ENCODE assay signal across 14 cellular contexts in genomic region chr5:108788142-108788541, GRCh38. TPM values are rescaled to one million over a fixed set of nuclear protein-coding genes. Genes with fewer than 3 reads are reported as not detected.
DNase-seq lines count a peak whose midpoint lies in the region; ATAC-seq and TF ChIP-seq lines count a peak whose summit lies in the region.
"Had no signal": no experiment of that assay in that cellular context is flagged by ENCODE, and none has a peak within 500 bp of the region (broad histone marks: within the 10 kb centered on the region; RNA-seq: fewer than 3 reads in every experiment).

No MANE protein-coding gene starts in this region.

- ATAC-seq in HG03469 (IDR thresholded peaks at IDR 0.05; ENCODE audit: unreplicated experiment) (no peak), HG03342 (IDR thresholded peaks at IDR 0.05; ENCODE audit: unreplicated experiment) (no peak), GM19463 (IDR thresholded peaks at IDR 0.05; ENCODE audit: unreplicated experiment) (no peak)
- ATAC-seq: activated CD4-positive, alpha-beta T cell treated with anti-CD3 and anti-CD28 coated beads for 36 hours; T-cell had no signal

- TF ChIP-seq CTCF in AG10803 (conservative IDR thresholded peaks at IDR 0.05; ENCODE audit: low read length) (no peak), mesothelial cell of epicardium (IDR thresholded peaks at IDR 0.05; ENCODE audit: unreplicated experiment) (no peak)

- H3K36me3 Mint-ChIP-seq in mesothelial cell of epicardium = peaks cover 38% of the 10 kb centered on the region

- H3K9me3 Mint-ChIP-seq in mesothelial cell of epicardium = peaks cover 15% of the 10 kb centered on the region

- intact Hi-C loops in posterior cingulate gyrus (cut with DNase I) = no loop called here

- H3K4me1 Mint-ChIP-seq in mesothelial cell of epicardium = no peaks in the 10 kb centered on the region

- no peak overlapping the region for H3K27ac Mint-ChIP-seq in mesothelial cell of epicardium
- H3K27ac Mint-ChIP-seq: activated CD4-positive, alpha-beta T cell treated with anti-CD3 and anti-CD28 coated beads for 36 hours; T-cell had no signal

- no peak overlapping the region for H3K4me3 Mint-ChIP-seq in mesothelial cell of epicardium
- H3K4me3 Mint-ChIP-seq: activated CD4-positive, alpha-beta T cell treated with anti-CD3 and anti-CD28 coated beads for 36 hours; T-cell had no signal

- peak; percentile 37 for DNase-seq in AG10803 (ENCODE audit: low read depth)
- DNase-seq in anterior cingulate cortex (lab: John Stamatoyannopoulos, UW) = peak in 42 of 58 donors; percentile 3 to 78 (median 38)
- DNase-seq in hippocampal formation (lab: John Stamatoyannopoulos, UW) = peak; percentile 38 to 72
- DNase-seq in posterior cingulate gyrus = peak; percentile 43 to 94 (median 66)
- DNase-seq in mesothelial cell of epicardium (ENCODE audit: low spot score in 2 of 2, unreplicated experiment in 2 of 2) = no peak
- DNase-seq: activated CD4-positive, alpha-beta T cell treated with anti-CD3 and anti-CD28 coated beads for 36 hours; activated T-cell treated with anti-CD3 and anti-CD28 coated beads, Interleukin-2, amount 50 U/mL, for 48 hours; NCI-H2081 treated with DMSO at 0.1 percent for 48 hours; T-cell had no signal

- H3K4me3 ChIP-seq in AG10803 (ENCODE audit: low read length) = no peak overlapping the region
- H3K4me3 ChIP-seq: smooth muscle cell, uterus had no signal

- no peaks in the 10 kb centered on the region for H3K27me3 Mint-ChIP-seq in mesothelial cell of epicardium (ENCODE audit: low read depth)
- H3K27me3 Mint-ChIP-seq: activated CD4-positive, alpha-beta T cell treated with anti-CD3 and anti-CD28 coated beads for 36 hours; T-cell had no signal

RNA-seq across cellular contexts. Expression of gene FER, which starts 40.4 kb away (rescaled TPM):
- 38.8 to 44.3 TPM (median 40.7 TPM) in 3 replicates for total RNA-seq in mesothelial cell of epicardium

Comparison
In these comparisons a context has a peak if more than half of its experiments do, and no peak if none do; other contexts are left out.
1. DNase-seq: peak in AG10803 (single experiment), anterior cingulate cortex (42 of 58), hippocampal formation (2 of 2) and posterior cingulate gyrus (10 of 10); none in mesothelial cell of epicardium (0 of 2).